ENCODE assay signal across 1 cellular context in the genomic region with DNA sequence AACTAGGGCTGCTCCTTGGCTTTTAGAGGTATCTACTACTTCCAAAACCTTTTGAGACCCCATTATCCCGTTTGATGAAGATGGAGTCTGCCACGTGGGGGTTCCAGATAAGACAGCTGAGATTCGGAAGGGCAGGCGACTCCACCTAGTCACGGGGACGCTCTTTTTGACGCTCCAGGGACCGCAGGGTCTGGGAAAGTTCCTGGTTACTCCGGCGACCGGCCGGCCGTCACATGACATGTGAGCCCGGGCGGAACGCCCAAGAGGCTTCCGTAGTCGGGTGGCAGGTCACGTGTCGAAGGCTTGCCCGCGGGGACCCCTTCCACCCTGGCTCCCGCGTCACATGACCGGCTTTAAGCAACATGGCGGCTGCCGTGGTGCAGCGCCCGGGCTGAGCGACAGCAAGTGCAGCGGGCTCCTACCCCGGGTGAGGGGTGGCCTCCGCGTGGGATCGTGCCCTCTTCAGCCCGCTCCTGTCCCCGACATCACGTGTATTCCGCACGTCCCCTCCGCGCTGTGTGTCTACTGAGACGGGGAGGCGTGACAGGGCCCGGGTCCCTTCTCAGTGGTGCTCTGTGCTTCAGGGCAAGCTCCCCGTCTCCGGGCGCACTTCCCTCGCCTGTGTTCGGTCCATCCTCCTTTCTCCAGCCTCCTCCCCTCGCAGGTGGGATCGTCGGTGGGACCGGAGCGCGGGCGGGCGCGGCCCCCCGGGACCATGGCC.
TF ChIP-seq lines count a peak whose summit lies in the region.

A gene with protein sequence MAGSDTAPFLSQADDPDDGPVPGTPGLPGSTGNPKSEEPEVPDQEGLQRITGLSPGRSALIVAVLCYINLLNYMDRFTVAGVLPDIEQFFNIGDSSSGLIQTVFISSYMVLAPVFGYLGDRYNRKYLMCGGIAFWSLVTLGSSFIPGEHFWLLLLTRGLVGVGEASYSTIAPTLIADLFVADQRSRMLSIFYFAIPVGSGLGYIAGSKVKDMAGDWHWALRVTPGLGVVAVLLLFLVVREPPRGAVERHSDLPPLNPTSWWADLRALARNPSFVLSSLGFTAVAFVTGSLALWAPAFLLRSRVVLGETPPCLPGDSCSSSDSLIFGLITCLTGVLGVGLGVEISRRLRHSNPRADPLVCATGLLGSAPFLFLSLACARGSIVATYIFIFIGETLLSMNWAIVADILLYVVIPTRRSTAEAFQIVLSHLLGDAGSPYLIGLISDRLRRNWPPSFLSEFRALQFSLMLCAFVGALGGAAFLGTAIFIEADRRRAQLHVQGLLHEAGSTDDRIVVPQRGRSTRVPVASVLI (plus strand): TSS at position 342 of the 721 bp plus-strand sequence. CDS start 374 bp downstream, at position 716.

TF ChIP-seq in HepG2, 621 proteins besides CTCF, POLR2A, EP300 and RAD21 (continued from another document and continues in another):
- TF ChIP-seq, protein P1, sequence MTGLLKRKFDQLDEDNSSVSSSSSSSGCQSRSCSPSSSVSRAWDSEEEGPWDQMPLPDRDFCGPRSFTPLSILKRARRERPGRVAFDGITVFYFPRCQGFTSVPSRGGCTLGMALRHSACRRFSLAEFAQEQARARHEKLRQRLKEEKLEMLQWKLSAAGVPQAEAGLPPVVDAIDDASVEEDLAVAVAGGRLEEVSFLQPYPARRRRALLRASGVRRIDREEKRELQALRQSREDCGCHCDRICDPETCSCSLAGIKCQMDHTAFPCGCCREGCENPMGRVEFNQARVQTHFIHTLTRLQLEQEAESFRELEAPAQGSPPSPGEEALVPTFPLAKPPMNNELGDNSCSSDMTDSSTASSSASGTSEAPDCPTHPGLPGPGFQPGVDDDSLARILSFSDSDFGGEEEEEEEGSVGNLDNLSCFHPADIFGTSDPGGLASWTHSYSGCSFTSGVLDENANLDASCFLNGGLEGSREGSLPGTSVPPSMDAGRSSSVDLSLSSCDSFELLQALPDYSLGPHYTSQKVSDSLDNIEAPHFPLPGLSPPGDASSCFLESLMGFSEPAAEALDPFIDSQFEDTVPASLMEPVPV (CRISPR knock-in tag; IDR thresholded peaks at IDR 0.05), result 0 out of 2 replicates have a peak, but pooled peaks have one; percentile 81
- TF ChIP-seq MIER2 (CRISPR knock-in tag; IDR thresholded peaks at IDR 0.05), result peak; percentile 45; the same call in 1 of the 2 replicates
- TF ChIP-seq ZBTB3 (CRISPR knock-in tag; IDR thresholded peaks at IDR 0.05; ENCODE audit: borderline replicate concordance, low read depth), result peak; percentile 86; the same call in 1 of the 2 replicates
- TF ChIP-seq ZNF441 (CRISPR knock-in tag; IDR thresholded peaks at IDR 0.05; ENCODE audit: borderline replicate concordance), result peak; percentile 68; the same call in 1 of the 2 replicates
- TF ChIP-seq HOXA3 (CRISPR knock-in tag; IDR thresholded peaks at IDR 0.05), result peak; percentile 97
- TF ChIP-seq ZFYVE20 (CRISPR knock-in tag; IDR thresholded peaks at IDR 0.05; ENCODE audit: borderline replicate concordance, low read depth), result peak; percentile 82; the same call in 1 of the 2 replicates
- TF ChIP-seq KLF11 (CRISPR knock-in tag; IDR thresholded peaks at IDR 0.05), result peak; percentile 89
- TF ChIP-seq NCOA1 (CRISPR knock-in tag; IDR thresholded peaks at IDR 0.05), result 0 out of 2 replicates have a peak, but pooled peaks have one; percentile 1
- TF ChIP-seq SP140L (CRISPR knock-in tag; IDR thresholded peaks at IDR 0.05; ENCODE audit: borderline replicate concordance), result peak; percentile 82; the same call in 1 of the 2 replicates
- TF ChIP-seq, protein P2, sequence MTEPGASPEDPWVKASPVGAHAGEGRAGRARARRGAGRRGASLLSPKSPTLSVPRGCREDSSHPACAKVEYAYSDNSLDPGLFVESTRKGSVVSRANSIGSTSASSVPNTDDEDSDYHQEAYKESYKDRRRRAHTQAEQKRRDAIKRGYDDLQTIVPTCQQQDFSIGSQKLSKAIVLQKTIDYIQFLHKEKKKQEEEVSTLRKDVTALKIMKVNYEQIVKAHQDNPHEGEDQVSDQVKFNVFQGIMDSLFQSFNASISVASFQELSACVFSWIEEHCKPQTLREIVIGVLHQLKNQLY (CRISPR knock-in tag; IDR thresholded peaks at IDR 0.05), result peak; percentile 53; the same call in 1 of the 2 replicates
- TF ChIP-seq ZNF317 (CRISPR knock-in tag; IDR thresholded peaks at IDR 0.05), result peak; percentile 84
- TF ChIP-seq, protein P3, sequence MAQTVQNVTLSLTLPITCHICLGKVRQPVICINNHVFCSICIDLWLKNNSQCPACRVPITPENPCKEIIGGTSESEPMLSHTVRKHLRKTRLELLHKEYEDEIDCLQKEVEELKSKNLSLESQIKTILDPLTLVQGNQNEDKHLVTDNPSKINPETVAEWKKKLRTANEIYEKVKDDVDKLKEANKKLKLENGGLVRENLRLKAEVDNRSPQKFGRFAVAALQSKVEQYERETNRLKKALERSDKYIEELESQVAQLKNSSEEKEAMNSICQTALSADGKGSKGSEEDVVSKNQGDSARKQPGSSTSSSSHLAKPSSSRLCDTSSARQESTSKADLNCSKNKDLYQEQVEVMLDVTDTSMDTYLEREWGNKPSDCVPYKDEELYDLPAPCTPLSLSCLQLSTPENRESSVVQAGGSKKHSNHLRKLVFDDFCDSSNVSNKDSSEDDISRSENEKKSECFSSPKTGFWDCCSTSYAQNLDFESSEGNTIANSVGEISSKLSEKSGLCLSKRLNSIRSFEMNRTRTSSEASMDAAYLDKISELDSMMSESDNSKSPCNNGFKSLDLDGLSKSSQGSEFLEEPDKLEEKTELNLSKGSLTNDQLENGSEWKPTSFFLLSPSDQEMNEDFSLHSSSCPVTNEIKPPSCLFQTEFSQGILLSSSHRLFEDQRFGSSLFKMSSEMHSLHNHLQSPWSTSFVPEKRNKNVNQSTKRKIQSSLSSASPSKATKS (CRISPR knock-in tag; IDR thresholded peaks at IDR 0.05), result no peak
- TF ChIP-seq ZNF337 (CRISPR knock-in tag; IDR thresholded peaks at IDR 0.05; ENCODE audit: borderline replicate concordance, low read depth), result peak; percentile 95; the same call in 1 of the 2 replicates
- peak; percentile 77 for TF ChIP-seq HCFC1 (IDR thresholded peaks at IDR 0.05; ENCODE audit: low read depth, low read length)
- TF ChIP-seq, protein P4, sequence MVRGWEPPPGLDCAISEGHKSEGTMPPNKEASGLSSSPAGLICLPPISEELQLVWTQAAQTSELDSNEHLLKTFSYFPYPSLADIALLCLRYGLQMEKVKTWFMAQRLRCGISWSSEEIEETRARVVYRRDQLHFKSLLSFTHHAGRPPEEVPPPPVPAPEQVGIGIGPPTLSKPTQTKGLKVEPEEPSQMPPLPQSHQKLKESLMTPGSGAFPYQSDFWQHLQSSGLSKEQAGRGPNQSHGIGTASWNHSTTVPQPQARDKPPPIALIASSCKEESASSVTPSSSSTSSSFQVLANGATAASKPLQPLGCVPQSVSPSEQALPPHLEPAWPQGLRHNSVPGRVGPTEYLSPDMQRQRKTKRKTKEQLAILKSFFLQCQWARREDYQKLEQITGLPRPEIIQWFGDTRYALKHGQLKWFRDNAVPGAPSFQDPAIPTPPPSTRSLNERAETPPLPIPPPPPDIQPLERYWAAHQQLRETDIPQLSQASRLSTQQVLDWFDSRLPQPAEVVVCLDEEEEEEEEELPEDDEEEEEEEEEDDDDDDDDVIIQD (CRISPR knock-in tag; IDR thresholded peaks at IDR 0.05; ENCODE audit: low read depth), result no peak; the same call in 1 of the 2 replicates
- peak; percentile 100 for TF ChIP-seq GATAD1 (CRISPR knock-in tag; IDR thresholded peaks at IDR 0.05)
- TF ChIP-seq NR2C2 (CRISPR knock-in tag; IDR thresholded peaks at IDR 0.05; ENCODE audit: borderline replicate concordance), result peak; percentile 94
- TF ChIP-seq ZNF790 (CRISPR knock-in tag; IDR thresholded peaks at IDR 0.05; ENCODE audit: borderline replicate concordance), result peak; percentile 23; the same call in 1 of the 2 replicates
- TF ChIP-seq, protein P5, sequence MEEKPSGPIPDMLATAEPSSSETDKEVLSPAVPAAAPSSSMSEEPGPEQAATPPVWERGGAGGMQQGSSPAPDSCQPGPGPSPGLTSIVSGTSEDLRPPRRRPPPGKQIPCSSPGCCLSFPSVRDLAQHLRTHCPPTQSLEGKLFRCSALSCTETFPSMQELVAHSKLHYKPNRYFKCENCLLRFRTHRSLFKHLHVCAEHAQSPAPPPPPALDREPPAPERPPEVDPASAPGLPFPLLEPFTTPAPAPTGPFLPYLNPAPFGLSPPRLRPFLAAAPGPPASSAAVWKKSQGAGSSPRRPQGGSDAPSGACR (CRISPR knock-in tag; IDR thresholded peaks at IDR 0.05), result peak; percentile 79; the same call in 1 of the 2 replicates
- TF ChIP-seq ZNF256 (CRISPR knock-in tag; conservative IDR thresholded peaks at IDR 0.05), result peak; percentile 94
- TF ChIP-seq ZMYM4 (CRISPR knock-in tag; IDR thresholded peaks at IDR 0.05), result peak; percentile 95
- peak; percentile 89; the same call in 1 of the 2 replicates for TF ChIP-seq KLF12 (CRISPR knock-in tag; IDR thresholded peaks at IDR 0.05; ENCODE audit: borderline replicate concordance)
- no peak for TF ChIP-seq ZEB1 (IDR thresholded peaks at IDR 0.05; ENCODE audit: insufficient replicate concordance, low read depth)
- TF ChIP-seq ZNF75D (CRISPR knock-in tag; IDR thresholded peaks at IDR 0.05; ENCODE audit: borderline replicate concordance), result no peak
- TF ChIP-seq ZSCAN29 (CRISPR knock-in tag; conservative IDR thresholded peaks at IDR 0.05), result peak; percentile 87; the same call in 1 of the 2 replicates
- peak; percentile 93 for TF ChIP-seq MYC (CRISPR knock-in tag; IDR thresholded peaks at IDR 0.05; ENCODE audit: borderline replicate concordance)
- peak; percentile 97; the same call in 1 of the 2 replicates for TF ChIP-seq ZNF34 (CRISPR knock-in tag; IDR thresholded peaks at IDR 0.05; ENCODE audit: borderline replicate concordance)
- TF ChIP-seq, protein P6, sequence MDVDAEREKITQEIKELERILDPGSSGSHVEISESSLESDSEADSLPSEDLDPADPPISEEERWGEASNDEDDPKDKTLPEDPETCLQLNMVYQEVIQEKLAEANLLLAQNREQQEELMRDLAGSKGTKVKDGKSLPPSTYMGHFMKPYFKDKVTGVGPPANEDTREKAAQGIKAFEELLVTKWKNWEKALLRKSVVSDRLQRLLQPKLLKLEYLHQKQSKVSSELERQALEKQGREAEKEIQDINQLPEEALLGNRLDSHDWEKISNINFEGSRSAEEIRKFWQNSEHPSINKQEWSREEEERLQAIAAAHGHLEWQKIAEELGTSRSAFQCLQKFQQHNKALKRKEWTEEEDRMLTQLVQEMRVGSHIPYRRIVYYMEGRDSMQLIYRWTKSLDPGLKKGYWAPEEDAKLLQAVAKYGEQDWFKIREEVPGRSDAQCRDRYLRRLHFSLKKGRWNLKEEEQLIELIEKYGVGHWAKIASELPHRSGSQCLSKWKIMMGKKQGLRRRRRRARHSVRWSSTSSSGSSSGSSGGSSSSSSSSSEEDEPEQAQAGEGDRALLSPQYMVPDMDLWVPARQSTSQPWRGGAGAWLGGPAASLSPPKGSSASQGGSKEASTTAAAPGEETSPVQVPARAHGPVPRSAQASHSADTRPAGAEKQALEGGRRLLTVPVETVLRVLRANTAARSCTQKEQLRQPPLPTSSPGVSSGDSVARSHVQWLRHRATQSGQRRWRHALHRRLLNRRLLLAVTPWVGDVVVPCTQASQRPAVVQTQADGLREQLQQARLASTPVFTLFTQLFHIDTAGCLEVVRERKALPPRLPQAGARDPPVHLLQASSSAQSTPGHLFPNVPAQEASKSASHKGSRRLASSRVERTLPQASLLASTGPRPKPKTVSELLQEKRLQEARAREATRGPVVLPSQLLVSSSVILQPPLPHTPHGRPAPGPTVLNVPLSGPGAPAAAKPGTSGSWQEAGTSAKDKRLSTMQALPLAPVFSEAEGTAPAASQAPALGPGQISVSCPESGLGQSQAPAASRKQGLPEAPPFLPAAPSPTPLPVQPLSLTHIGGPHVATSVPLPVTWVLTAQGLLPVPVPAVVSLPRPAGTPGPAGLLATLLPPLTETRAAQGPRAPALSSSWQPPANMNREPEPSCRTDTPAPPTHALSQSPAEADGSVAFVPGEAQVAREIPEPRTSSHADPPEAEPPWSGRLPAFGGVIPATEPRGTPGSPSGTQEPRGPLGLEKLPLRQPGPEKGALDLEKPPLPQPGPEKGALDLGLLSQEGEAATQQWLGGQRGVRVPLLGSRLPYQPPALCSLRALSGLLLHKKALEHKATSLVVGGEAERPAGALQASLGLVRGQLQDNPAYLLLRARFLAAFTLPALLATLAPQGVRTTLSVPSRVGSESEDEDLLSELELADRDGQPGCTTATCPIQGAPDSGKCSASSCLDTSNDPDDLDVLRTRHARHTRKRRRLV (CRISPR knock-in tag; IDR thresholded peaks at IDR 0.05), result peak; percentile 95
- TF ChIP-seq, protein P7, sequence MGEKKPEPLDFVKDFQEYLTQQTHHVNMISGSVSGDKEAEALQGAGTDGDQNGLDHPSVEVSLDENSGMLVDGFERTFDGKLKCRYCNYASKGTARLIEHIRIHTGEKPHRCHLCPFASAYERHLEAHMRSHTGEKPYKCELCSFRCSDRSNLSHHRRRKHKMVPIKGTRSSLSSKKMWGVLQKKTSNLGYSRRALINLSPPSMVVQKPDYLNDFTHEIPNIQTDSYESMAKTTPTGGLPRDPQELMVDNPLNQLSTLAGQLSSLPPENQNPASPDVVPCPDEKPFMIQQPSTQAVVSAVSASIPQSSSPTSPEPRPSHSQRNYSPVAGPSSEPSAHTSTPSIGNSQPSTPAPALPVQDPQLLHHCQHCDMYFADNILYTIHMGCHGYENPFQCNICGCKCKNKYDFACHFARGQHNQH (CRISPR knock-in tag; IDR thresholded peaks at IDR 0.05), result peak; percentile 77
- peak; percentile 88 for TF ChIP-seq ZNF225 (CRISPR knock-in tag; IDR thresholded peaks at IDR 0.05)
- peak; percentile 94 for TF ChIP-seq MXD4 (CRISPR knock-in tag; IDR thresholded peaks at IDR 0.05)
- TF ChIP-seq MAFF (IDR thresholded peaks at IDR 0.05; ENCODE audit: low read depth, low read length), result no peak
- TF ChIP-seq CAMTA2 (CRISPR knock-in tag; IDR thresholded peaks at IDR 0.05; ENCODE audit: borderline replicate concordance), result peak; percentile 88; the same call in 1 of the 2 replicates
- TF ChIP-seq NFIC (IDR thresholded peaks at IDR 0.05; ENCODE audit: low read length), result peak; percentile 84; the same call in 1 of the 2 replicates
- TF ChIP-seq, protein P8, sequence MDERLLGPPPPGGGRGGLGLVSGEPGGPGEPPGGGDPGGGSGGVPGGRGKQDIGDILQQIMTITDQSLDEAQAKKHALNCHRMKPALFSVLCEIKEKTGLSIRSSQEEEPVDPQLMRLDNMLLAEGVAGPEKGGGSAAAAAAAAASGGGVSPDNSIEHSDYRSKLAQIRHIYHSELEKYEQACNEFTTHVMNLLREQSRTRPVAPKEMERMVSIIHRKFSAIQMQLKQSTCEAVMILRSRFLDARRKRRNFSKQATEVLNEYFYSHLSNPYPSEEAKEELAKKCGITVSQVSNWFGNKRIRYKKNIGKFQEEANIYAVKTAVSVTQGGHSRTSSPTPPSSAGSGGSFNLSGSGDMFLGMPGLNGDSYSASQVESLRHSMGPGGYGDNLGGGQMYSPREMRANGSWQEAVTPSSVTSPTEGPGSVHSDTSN (CRISPR knock-in tag; IDR thresholded peaks at IDR 0.05), result peak; percentile 44; the same call in 1 of the 2 replicates
- TF ChIP-seq, protein P9, sequence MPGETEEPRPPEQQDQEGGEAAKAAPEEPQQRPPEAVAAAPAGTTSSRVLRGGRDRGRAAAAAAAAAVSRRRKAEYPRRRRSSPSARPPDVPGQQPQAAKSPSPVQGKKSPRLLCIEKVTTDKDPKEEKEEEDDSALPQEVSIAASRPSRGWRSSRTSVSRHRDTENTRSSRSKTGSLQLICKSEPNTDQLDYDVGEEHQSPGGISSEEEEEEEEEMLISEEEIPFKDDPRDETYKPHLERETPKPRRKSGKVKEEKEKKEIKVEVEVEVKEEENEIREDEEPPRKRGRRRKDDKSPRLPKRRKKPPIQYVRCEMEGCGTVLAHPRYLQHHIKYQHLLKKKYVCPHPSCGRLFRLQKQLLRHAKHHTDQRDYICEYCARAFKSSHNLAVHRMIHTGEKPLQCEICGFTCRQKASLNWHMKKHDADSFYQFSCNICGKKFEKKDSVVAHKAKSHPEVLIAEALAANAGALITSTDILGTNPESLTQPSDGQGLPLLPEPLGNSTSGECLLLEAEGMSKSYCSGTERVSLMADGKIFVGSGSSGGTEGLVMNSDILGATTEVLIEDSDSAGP (CRISPR knock-in tag; IDR thresholded peaks at IDR 0.05; ENCODE audit: borderline replicate concordance), result peak; percentile 92
- no peak for TF ChIP-seq ZFP36L2 (CRISPR knock-in tag; IDR thresholded peaks at IDR 0.05)
- 0 out of 2 replicates have a peak, but pooled peaks have one; percentile 33 for TF ChIP-seq CEBPG (CRISPR knock-in tag; IDR thresholded peaks at IDR 0.05)
